19 cellular contexts compared by ENCODE assay signal in the genomic region with DNA sequence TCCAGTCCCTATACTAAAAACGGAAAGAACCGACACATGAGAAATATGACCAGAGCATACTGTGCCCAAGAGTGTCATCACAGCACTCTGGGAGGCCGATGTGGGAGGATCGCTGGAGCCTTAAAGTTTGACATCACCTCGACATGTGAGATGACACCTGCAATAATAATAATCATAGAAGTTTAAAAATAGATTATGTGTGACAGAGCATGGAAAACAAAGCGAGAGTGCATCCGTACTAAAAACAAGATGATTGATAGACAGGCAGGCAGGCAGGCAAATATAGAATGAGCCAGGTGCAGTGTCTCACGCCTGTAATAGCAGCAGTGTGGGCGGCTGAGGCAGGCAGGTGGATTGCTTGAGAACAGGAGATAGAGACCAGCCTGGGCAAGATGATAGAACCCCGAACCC.
"Had no signal": no experiment of that assay in that cellular context is flagged by ENCODE, and none has a peak within 500 bp of the region (broad histone marks: within the 10 kb centered on the region; RNA-seq: fewer than 3 reads in every experiment).

No MANE protein-coding gene starts in this region.

- H3K9me3 ChIP-seq: prostate gland, testis had no signal

- H3K27ac ChIP-seq: left ventricle myocardium inferior, prostate gland, spleen, testis had no signal

- H3K4me3 ChIP-seq: left ventricle myocardium inferior, prostate gland, spleen, testis had no signal

- H3K36me3 ChIP-seq: left ventricle myocardium inferior, prostate gland, spleen had no signal

- H3K4me1 ChIP-seq: left ventricle myocardium inferior, prostate gland, spleen, testis had no signal

- ATAC-seq: activated CD8-positive, alpha-beta T cell treated with anti-CD3 and anti-CD28 coated beads for 36 hours; activated naive CD4-positive, alpha-beta T cell treated with anti-CD3 and anti-CD28 coated beads, Interleukin-2, amount 50 U/mL, for 72 hours; naive thymus-derived CD8-positive, alpha-beta T cell; T-helper 17 cell had no signal

- H3K27me3 ChIP-seq: spleen, testis had no signal

- DNase-seq: activated B cell treated with CpG ODN at 0.5 μM for 24 hours; activated CD4-positive, alpha-beta T cell treated with anti-CD3 and anti-CD28 coated beads, Interleukin-2, amount 10 ng/mL, durations not matched to agents 7 days and 5 days; activated CD8-positive, alpha-beta T cell treated with anti-CD3 and anti-CD28 coated beads for 36 hours; activated gamma-delta T cell treated with Interleukin-2 at 50 U/mL for 16 hours; aorta; effector CD4-positive, alpha-beta T cell; erythroblast; foreskin melanocyte; hippocampal formation; kidney glomerular epithelial cell; left ventricle myocardium inferior; naive thymus-derived CD8-positive, alpha-beta T cell; spleen; stimulated activated CD4-positive, alpha-beta T cell treated with anti-CD3 and anti-CD28 coated beads, Interleukin-4, amount 100 ng/mL, for 1 hour; stimulated activated naive CD4-positive, alpha-beta T cell; T-helper 17 cell; testis had no signal
